ENCODE assay signal across 3 cellular contexts in the genomic region with DNA sequence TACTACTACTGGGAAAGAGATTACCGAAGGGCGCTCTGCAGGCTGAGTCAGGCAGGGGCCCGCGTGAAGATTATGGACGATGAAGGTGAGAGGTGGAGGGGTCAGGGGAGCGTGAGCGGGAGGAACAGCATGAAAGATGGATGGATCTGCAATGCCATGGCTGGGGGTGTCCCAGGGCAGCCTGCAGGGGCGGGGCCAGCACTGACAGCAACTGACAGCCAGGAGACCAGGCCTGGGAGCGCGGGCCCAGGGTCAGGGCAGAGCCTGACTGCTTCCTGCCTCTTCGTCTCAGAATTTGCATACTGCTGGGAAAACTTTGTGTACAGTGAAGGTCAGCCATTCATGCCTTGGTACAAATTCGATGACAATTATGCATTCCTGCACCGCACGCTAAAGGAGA. TPM values are rescaled to one million over a fixed set of nuclear protein-coding genes. Genes with fewer than 3 reads are reported as not detected.
"Had no signal": no experiment of that assay in that cellular context is flagged by ENCODE, and none has a peak within 500 bp of the region (broad histone marks: within the 10 kb centered on the region; RNA-seq: fewer than 3 reads in every experiment).

No MANE protein-coding gene starts in this region.

RNA-seq across cellular contexts. Expression of gene APOBEC3F, which starts 4.5 kb away (rescaled TPM):
- total RNA-seq: SJCRH30 had no signal

RNA-seq across cellular contexts. Expression of gene APOBEC3D, which starts 24.2 kb away (rescaled TPM):
- total RNA-seq: SJCRH30 had no signal

RNA-seq across cellular contexts. Expression of gene APOBEC3G, which starts 31.9 kb away (rescaled TPM):
- total RNA-seq: SJCRH30 had no signal
- polyA plus RNA-seq: SK-N-SH had no signal

RNA-seq across cellular contexts. Expression of gene APOBEC3H, which starts 51.9 kb away (rescaled TPM):
- total RNA-seq: cardiac septum, SJCRH30 had no signal
